1 cellular context compared by ENCODE assay signal in genomic region chr1:4046836-4047461, GRCh38.
TF ChIP-seq lines count a peak whose summit lies in the region.

No MANE protein-coding gene starts in this region.

TF ChIP-seq in H1, 55 proteins besides CTCF, POLR2A, EP300 and RAD21:
- TF ChIP-seq CBX8 (IDR thresholded peaks at IDR 0.05; ENCODE audit: borderline replicate concordance, low read depth, low read length) = no peak
- TF ChIP-seq POLR2AphosphoS5 (IDR thresholded peaks at IDR 0.05; ENCODE audit: low read depth, low read length) = no peak
- TF ChIP-seq, protein P1, sequence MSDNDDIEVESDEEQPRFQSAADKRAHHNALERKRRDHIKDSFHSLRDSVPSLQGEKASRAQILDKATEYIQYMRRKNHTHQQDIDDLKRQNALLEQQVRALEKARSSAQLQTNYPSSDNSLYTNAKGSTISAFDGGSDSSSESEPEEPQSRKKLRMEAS (IDR thresholded peaks at IDR 0.05) = no peak
- TF ChIP-seq NRF1 (IDR thresholded peaks at IDR 0.05; ENCODE audit: low read depth, low read length) = no peak
- TF ChIP-seq HDAC6 (IDR thresholded peaks at IDR 0.05; ENCODE audit: low read depth, low read length) = no peak
- TF ChIP-seq SUZ12 (IDR thresholded peaks at IDR 0.05; ENCODE audit: low read length) = no peak
- TF ChIP-seq RBBP5 (IDR thresholded peaks at IDR 0.05; ENCODE audit: borderline replicate concordance, low read depth, low read length) = no peak
- TF ChIP-seq TBP (IDR thresholded peaks at IDR 0.05; ENCODE audit: low read depth, low read length) = no peak
- TF ChIP-seq BRCA1 (IDR thresholded peaks at IDR 0.05; ENCODE audit: low read depth, low read length) = no peak
- no peak for TF ChIP-seq PHF8 (conservative IDR thresholded peaks at IDR 0.05; ENCODE audit: low read depth, low read length)
- no peak for TF ChIP-seq SP4 (IDR thresholded peaks at IDR 0.05; ENCODE audit: low read length)
- no peak for TF ChIP-seq CHD2 (IDR thresholded peaks at IDR 0.05; ENCODE audit: low read length)
- TF ChIP-seq CREB1 (IDR thresholded peaks at IDR 0.05) = no peak
- no peak for TF ChIP-seq KDM5A (IDR thresholded peaks at IDR 0.05; ENCODE audit: low read length)
- TF ChIP-seq TCF12 (IDR thresholded peaks at IDR 0.05; ENCODE audit: low read depth, low read length) = no peak
- no peak for TF ChIP-seq JUN (IDR thresholded peaks at IDR 0.05; ENCODE audit: low read depth, low read length)
- no peak for TF ChIP-seq POU5F1 (IDR thresholded peaks at IDR 0.05; ENCODE audit: low read depth, low read length)
- no peak for TF ChIP-seq CHD7 (IDR thresholded peaks at IDR 0.05; ENCODE audit: insufficient replicate concordance, low read length)
